Comparison of ENCODE assay signal across 21 cellular contexts in the genomic region with DNA sequence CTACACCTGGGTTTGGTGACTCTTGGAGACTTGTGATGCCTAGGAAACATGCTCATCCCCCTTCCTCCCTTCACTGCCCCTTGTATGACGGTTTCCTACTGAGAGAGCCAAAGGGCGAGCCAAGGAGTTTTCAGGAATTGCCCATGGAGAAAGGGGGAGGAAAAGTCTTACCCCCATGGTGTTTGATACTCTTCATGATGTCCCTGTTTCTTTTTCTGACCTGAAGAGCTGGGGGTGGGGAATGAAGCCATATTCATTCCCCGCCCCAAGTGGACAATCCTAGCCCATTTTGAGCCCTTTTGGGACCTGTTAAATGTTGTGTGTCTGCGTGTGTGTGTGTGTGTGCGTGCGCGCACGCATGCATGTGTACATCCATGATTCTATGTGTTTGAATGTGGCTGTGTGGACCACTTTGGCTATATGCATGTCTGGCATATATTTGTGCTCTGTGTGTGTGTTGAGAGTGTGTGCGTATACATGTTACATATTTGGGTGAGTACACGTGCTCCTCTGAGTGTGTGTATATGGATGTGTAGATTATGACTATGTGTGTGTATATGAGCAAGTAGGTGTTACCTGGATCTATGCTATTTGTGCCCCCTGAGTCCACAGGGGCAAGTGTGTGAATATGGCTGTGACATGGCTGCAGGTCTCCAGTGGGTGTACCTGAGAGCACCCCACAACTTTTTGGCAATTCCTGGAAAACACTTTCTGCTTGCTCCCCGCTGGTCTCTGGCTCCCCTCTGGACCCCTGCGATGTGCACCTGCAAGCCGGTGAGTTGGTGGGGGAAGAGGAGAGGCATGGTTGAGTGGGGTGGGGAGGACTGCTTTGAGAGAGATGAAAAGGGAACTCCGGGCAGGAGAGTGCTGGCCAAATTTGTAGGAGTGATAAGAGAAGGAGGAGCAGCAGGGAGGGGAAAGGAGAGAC. TPM values are rescaled to one million over a fixed set of nuclear protein-coding genes. Genes with fewer than 3 reads are reported as not detected.
DNase-seq lines count a peak whose midpoint lies in the region; ATAC-seq, FAIRE-seq and TF ChIP-seq lines count a peak whose summit lies in the region.
"Had no signal": no experiment of that assay in that cellular context is flagged by ENCODE, and none has a peak within 500 bp of the region (broad histone marks: within the 10 kb centered on the region; RNA-seq: fewer than 3 reads in every experiment).

No MANE protein-coding gene starts in this region.

- no peak for DNase-seq in left ventricle myocardium superior
- no peak for DNase-seq in cardiac septum (ENCODE audit: low spot score)
- no peak for DNase-seq in K562 (ENCODE audit: extremely low read depth in 1 of 4, low spot score in 3 of 4)
- peak; percentile 45 for DNase-seq in kidney
- DNase-seq in type B pancreatic cell (ENCODE audit: extremely low spot score, unreplicated experiment) = peak; percentile 37
- no peak for DNase-seq in COR-L47 (lab: John Stamatoyannopoulos, UW)
- DNase-seq: BE2C; CD4-positive, CD25-positive, alpha-beta regulatory T cell; MM.1S; NCI-H1048; NCI-H1417 treated with DMSO at 0.1 percent for 48 hours; NCI-H1930; NCI-H2227 treated with DMSO at 0.1 percent for 48 hours; NCI-H510A; NCI-H748 treated with DMSO at 0.1 percent for 48 hours; SHP77 treated with DMSO at 0.1 percent for 48 hours had no signal

- ATAC-seq in left ventricle myocardium superior = peak; percentile 20
- no peak for ATAC-seq in K562
- no peak for ATAC-seq in GM21367 (IDR thresholded peaks at IDR 0.05; ENCODE audit: unreplicated experiment)
- no peak for ATAC-seq in GM19351 (IDR thresholded peaks at IDR 0.05; ENCODE audit: unreplicated experiment)

- H3K4me2 ChIP-seq in K562 (ENCODE audit: insufficient read depth, low read length) = no peak overlapping the region

- BruUV-seq in K562 (replicated peaks; lab: Mats Ljungman, UMichigan) = no TSS peak

- H3K4me3 ChIP-seq in K562 (no peak overlapping the region), kidney (ENCODE audit: low read length in 2 of 2) (no peak overlapping the region)
- H3K4me3 ChIP-seq: HAP-1 had no signal

- no peaks in the 10 kb centered on the region for H3K79me2 ChIP-seq in K562 (ENCODE audit: control insufficient read depth, insufficient read depth, low read length)

- peaks cover 0 to 11% of the 10 kb centered on the region in 2 experiments; a peak in 2 of 5 replicates for H3K4me1 ChIP-seq in K562 (replicated peaks in 1 of 2; ENCODE audit: control insufficient read depth in 2 of 2, insufficient read depth in 2 of 2, low read length in 2 of 2)
- no peaks in the 10 kb centered on the region for H3K4me1 ChIP-seq in kidney (ENCODE audit: control insufficient read depth in 1 of 2, insufficient read depth in 1 of 2, low read depth in 1 of 2, low read length in 2 of 2)
- H3K4me1 ChIP-seq: BE2C, HAP-1 had no signal

- H3K27ac ChIP-seq in K562 (ENCODE audit: extremely low read depth, low read depth, low read length) = no peak overlapping the region
- H3K27ac ChIP-seq in kidney (ENCODE audit: low read depth in 2 of 2, low read length in 2 of 2) = no peak overlapping the region
- H3K27ac ChIP-seq: RWPE1 had no signal

- H3K9me3 ChIP-seq in K562 (replicated peaks; ENCODE audit: control insufficient read depth, insufficient read depth, low read depth, low read length) (no peaks in the 10 kb centered on the region), kidney (ENCODE audit: control insufficient read depth in 1 of 2, low read length in 2 of 2) (no peaks in the 10 kb centered on the region)
- H3K9me3 ChIP-seq: BE2C, HAP-1 had no signal

- POLR2A ChIA-PET in K562 (lab: Yijun Ruan, JAX) = interaction anchor here (0.9 kb wide), 1 partner anchor 47 kb away, joined by 3 read pairs; no protein-coding TSS in a partner anchor

- in situ Hi-C loops in K562 (cut with MboI) = no loop called here

- H3K4me3 Mint-ChIP-seq in type B pancreatic cell = no peak overlapping the region
- H3K4me3 Mint-ChIP-seq: CD4-positive, CD25-positive, alpha-beta regulatory T cell had no signal

- no peak for TF ChIP-seq RAD21 in K562 (CRISPR knock-in tag; conservative IDR thresholded peaks at IDR 0.05 in 1 of 2, IDR thresholded peaks at IDR 0.05 in 1 of 2)

- no peaks in the 10 kb centered on the region for H3K36me3 Mint-ChIP-seq in type B pancreatic cell
- H3K36me3 Mint-ChIP-seq: CD4-positive, CD25-positive, alpha-beta regulatory T cell had no signal

- FAIRE-seq in K562 (lab: Jason Lieb, UNC) (no peak), kidney (lab: Jason Lieb, UNC) (no peak)
- FAIRE-seq: A204.1 had no signal

- CTCF ChIA-PET in K562 (lab: Yijun Ruan, JAX; ENCODE audit: low intra/inter-chr PET ratio) = no interaction called here

- H3K9me3 Mint-ChIP-seq in type B pancreatic cell = no peaks in the 10 kb centered on the region

- H3K9ac ChIP-seq in K562 (ENCODE audit: insufficient read depth in 1 of 2, low read depth in 2 of 2, low read length in 2 of 2) (no peak overlapping the region), kidney (ENCODE audit: low read length in 2 of 2) (no peak overlapping the region)

- peaks cover 7 to 27% of the 10 kb centered on the region in 2 experiments; a peak in 4 of 5 replicates for H3K27me3 ChIP-seq in K562 (ENCODE audit: control insufficient read depth in 2 of 2, insufficient read depth in 2 of 2, low read length in 2 of 2)
- H3K27me3 ChIP-seq: BE2C had no signal

- peaks cover 22% of the 10 kb centered on the region for H3K27me3 Mint-ChIP-seq in type B pancreatic cell

- H4K20me1 ChIP-seq in K562 (replicated peaks; ENCODE audit: control insufficient read depth, insufficient read depth, low read length) = peaks cover 4% of the 10 kb centered on the region; the same call in 1 of the 2 replicates

- TF ChIP-seq CTCF in K562 (IDR thresholded peaks at IDR 0.05 in 2 of 3, conservative IDR thresholded peaks at IDR 0.05 in 1 of 3; ENCODE audit: insufficient read depth in 2 of 3, low read depth in 1 of 3, low read length in 3 of 3) (no peak), kidney (IDR thresholded peaks at IDR 0.05; ENCODE audit: borderline replicate concordance, extremely low read depth, insufficient read depth) (no peak), type B pancreatic cell (conservative IDR thresholded peaks at IDR 0.05) (no peak)

- TF ChIP-seq EP300 in K562 (IDR thresholded peaks at IDR 0.05; ENCODE audit: low read length) = no peak

- H3K36me3 ChIP-seq in K562 (ENCODE audit: control insufficient read depth, insufficient read depth, low read length) (no peaks in the 10 kb centered on the region), kidney (ENCODE audit: control insufficient read depth in 1 of 2, insufficient read depth in 2 of 2, low read length in 2 of 2) (no peaks in the 10 kb centered on the region)
- H3K36me3 ChIP-seq: BE2C, HAP-1 had no signal

- no peak overlapping the region for H2AFZ ChIP-seq in K562 (ENCODE audit: low read depth, low read length)

- H3K4me1 Mint-ChIP-seq in type B pancreatic cell (ENCODE audit: unreplicated experiment) = peaks cover 13% of the 10 kb centered on the region

- H3K9me1 ChIP-seq in K562 (ENCODE audit: control insufficient read depth, insufficient read depth, low read length) = no peaks in the 10 kb centered on the region

- 27% methylated on average over 10 of the region's 14 CpGs for WGBS in K562 (ENCODE audit: insufficient coverage, low coverage, missing lambda C conversion rate)

- H3K27ac Mint-ChIP-seq in type B pancreatic cell = no peak overlapping the region
- H3K27ac Mint-ChIP-seq: CD4-positive, CD25-positive, alpha-beta regulatory T cell had no signal

- intact Hi-C loops in left ventricle myocardium superior (cut with micrococcal nuclease) = no loop called here
- intact Hi-C loops in cardiac septum (cut with DNase I) = no loop called here
- intact Hi-C loops in K562 (cut with micrococcal nuclease) = no loop called here
- intact Hi-C loops in kidney (cut with DNase I) = no loop called here

- no peak for TF ChIP-seq POLR2A in K562 (conservative IDR thresholded peaks at IDR 0.05)

RNA-seq across cellular contexts. Expression of a gene that starts 24.6 kb away (rescaled TPM):
- total RNA-seq in left ventricle myocardium superior = not detected
- total RNA-seq in cardiac septum = not detected
- total RNA-seq in K562 (2011; cell fraction: chromatin; rRNA removed; ENCODE audit: low replicate concordance) = not detected in 2 replicates
- total RNA-seq in K562 (2011; cell fraction: nucleolus; rRNA removed) = not detected in 2 replicates
- total RNA-seq in K562 (2011; cell fraction: nucleoplasm; rRNA removed) = not detected in 2 replicates
- not detected in 2 replicates for total RNA-seq in K562 (2014; rRNA removed)
- not detected in 2 replicates for total RNA-seq in K562 (2014; rRNA removed; fragmentation: Illumina TruSeq; extraction: Trizol)
- not detected in 2 replicates for total RNA-seq in K562 (2015; rRNA removed; fragmentation: Illumina TruSeq; extraction: Trizol)
- not detected in 2 replicates for total RNA-seq in K562 (2021)
- polyA plus RNA-seq in K562 (2011; rRNA removed) = not detected in 2 replicates
- polyA plus RNA-seq in K562 (2011; cell fraction: cytosol; rRNA removed) = not detected in 2 replicates
- not detected in 2 replicates for polyA plus RNA-seq in K562 (2011; cell fraction: nucleus; rRNA removed)
- 0.07 TPM in 1 of 2 replicates, not detected in the other for polyA plus RNA-seq in K562 (2012)
- not detected in 2 replicates for polyA plus RNA-seq in K562 (2014; fragmentation: Illumina TruSeq; extraction: Trizol)
- polyA plus RNA-seq in K562 (2014; fragmentation: Nextera tagmentation; extraction: Ambion mirVana) = not detected
- polyA plus RNA-seq in K562 (2014; rRNA removed) = not detected in 2 replicates
- polyA minus RNA-seq in K562 (2011; rRNA and poly(A)+ RNA removed) = not detected in 2 replicates
- polyA minus RNA-seq in K562 (2011; cell fraction: cytosol; rRNA and poly(A)+ RNA removed) = not detected in 2 replicates
- polyA minus RNA-seq in K562 (2011; cell fraction: nucleus; rRNA and poly(A)+ RNA removed) = not detected in 2 replicates
- total RNA-seq in kidney = 0.06 TPM
- not detected for polyA plus RNA-seq in kidney (ENCODE audit: insufficient read depth, low read depth, low replicate concordance)
- 0.21 and 1.5 TPM in 2 replicates for total RNA-seq in type B pancreatic cell (ENCODE audit: low replicate concordance)
- total RNA-seq: CD4-positive, CD25-positive, alpha-beta regulatory T cell had no signal
- polyA plus RNA-seq: CD4-positive, CD25-positive, alpha-beta regulatory T cell had no signal

RNA-seq across cellular contexts. Expression of a gene that starts 27.5 kb away (rescaled TPM):
- total RNA-seq in left ventricle myocardium superior (1.3 TPM), cardiac septum (not detected), K562 (2014; rRNA removed) (not detected in 2 replicates), K562 (2014; rRNA removed; fragmentation: Illumina TruSeq; extraction: Trizol) (not detected in 2 replicates), K562 (2015; rRNA removed; fragmentation: Illumina TruSeq; extraction: Trizol) (not detected in 2 replicates), K562 (2021) (not detected in 2 replicates), kidney (38.6 TPM), type B pancreatic cell (ENCODE audit: low replicate concordance) (21.8 and 30.0 TPM in 2 replicates)
- total RNA-seq in K562 (2011; cell fraction: chromatin; rRNA removed; ENCODE audit: low replicate concordance) = 0.14 TPM in 1 of 2 replicates, not detected in the other
- not detected in 2 replicates for total RNA-seq in K562 (2011; cell fraction: nucleolus; rRNA removed)
- total RNA-seq in K562 (2011; cell fraction: nucleoplasm; rRNA removed) = not detected in 2 replicates
- polyA plus RNA-seq in K562 (2011; rRNA removed) (not detected in 2 replicates), K562 (2014; fragmentation: Illumina TruSeq; extraction: Trizol) (not detected in 2 replicates), K562 (2014; fragmentation: Nextera tagmentation; extraction: Ambion mirVana) (not detected), K562 (2014; rRNA removed) (0.04 TPM in 1 of 2 replicates, not detected in the other), kidney (ENCODE audit: insufficient read depth, low read depth, low replicate concordance) (107 TPM)
- not detected in 2 replicates for polyA plus RNA-seq in K562 (2011; cell fraction: cytosol; rRNA removed)
- polyA plus RNA-seq in K562 (2011; cell fraction: nucleus; rRNA removed) = not detected in 2 replicates
- polyA plus RNA-seq in K562 (2012) = not detected in 2 replicates
- not detected in 2 replicates for polyA minus RNA-seq in K562 (2011; rRNA and poly(A)+ RNA removed)
- not detected in 2 replicates for polyA minus RNA-seq in K562 (2011; cell fraction: cytosol; rRNA and poly(A)+ RNA removed)
- polyA minus RNA-seq in K562 (2011; cell fraction: nucleus; rRNA and poly(A)+ RNA removed) = not detected in 2 replicates
- total RNA-seq: CD4-positive, CD25-positive, alpha-beta regulatory T cell had no signal
- polyA plus RNA-seq: CD4-positive, CD25-positive, alpha-beta regulatory T cell had no signal

Comparison
In these comparisons a context has a peak if more than half of its experiments do, and no peak if none do; other contexts are left out.
1. DNase-seq: peak in kidney (single experiment) and type B pancreatic cell (single experiment); none in left ventricle myocardium superior (single experiment), cardiac septum (single experiment), K562 (0 of 4) and COR-L47 (single experiment).